ENCODE assay signal across 9 cellular contexts in the genomic region with DNA sequence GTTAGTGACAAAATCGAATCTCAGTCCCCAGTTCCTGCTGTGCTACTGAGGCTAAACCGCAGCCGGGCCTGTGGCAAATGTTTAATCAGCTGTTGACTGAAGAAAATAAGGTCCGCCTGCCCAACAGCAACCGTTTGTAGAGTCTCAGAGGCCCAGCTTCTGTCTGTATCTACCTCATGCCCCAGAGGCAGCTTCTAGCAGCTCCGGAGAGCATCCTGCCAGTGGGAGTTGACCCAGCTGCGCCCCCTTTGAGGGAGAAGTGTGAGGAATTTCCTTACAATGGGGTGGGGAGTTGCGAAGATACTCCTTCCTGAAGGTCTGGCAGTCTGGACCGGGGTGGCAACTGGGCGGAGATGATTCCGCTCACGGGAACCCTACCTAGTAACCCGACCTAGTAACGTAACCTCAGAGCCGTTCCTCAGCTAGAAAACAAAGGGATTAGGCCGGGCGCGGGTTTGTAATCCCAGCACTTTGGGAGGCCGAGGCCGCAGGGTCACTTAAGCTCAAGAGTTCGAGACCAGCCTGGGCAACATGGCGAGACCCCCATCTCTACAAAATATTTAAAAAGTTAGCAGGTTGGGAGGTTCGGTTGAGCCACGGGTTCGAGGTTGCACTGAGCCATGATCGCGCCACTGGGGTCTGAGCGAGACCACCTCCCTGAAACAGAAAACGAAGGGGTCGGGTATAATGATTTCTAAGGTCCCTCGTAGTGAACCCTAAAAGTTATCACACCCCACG. TPM values are rescaled to one million over a fixed set of nuclear protein-coding genes. Genes with fewer than 3 reads are reported as not detected.
DNase-seq lines count a peak whose midpoint lies in the region; ATAC-seq, FAIRE-seq and TF ChIP-seq lines count a peak whose summit lies in the region.
"Had no signal": no experiment of that assay in that cellular context is flagged by ENCODE, and none has a peak within 500 bp of the region (broad histone marks: within the 10 kb centered on the region; RNA-seq: fewer than 3 reads in every experiment).

No MANE protein-coding gene starts in this region.

- H3K27me3 ChIP-seq in thymus (ENCODE audit: control insufficient read depth, insufficient read depth): no peaks in the 10 kb centered on the region

- no peak for ATAC-seq in activated B cell treated with CpG ODN at 0.5 μM for 24 hours (ENCODE audit: low read depth)
- no peak for ATAC-seq in HG03520 (IDR thresholded peaks at IDR 0.05; ENCODE audit: unreplicated experiment)

- H3K4me1 Mint-ChIP-seq in activated B cell treated with CpG ODN at 0.5 μM for 24 hours: peaks cover 84% of the 10 kb centered on the region
- H3K4me1 Mint-ChIP-seq in endothelial cell (ENCODE audit: unreplicated experiment): peaks cover 63% of the 10 kb centered on the region

- peak overlapping the region; percentile 88 for H3K27ac Mint-ChIP-seq in activated B cell treated with CpG ODN at 0.5 μM for 24 hours
- H3K27ac Mint-ChIP-seq in endothelial cell (ENCODE audit: unreplicated experiment): peak overlapping the region; percentile 96

- H3K36me3 Mint-ChIP-seq in activated B cell treated with CpG ODN at 0.5 μM for 24 hours (ENCODE audit: low read depth): peaks cover 18% of the 10 kb centered on the region
- peaks cover 29% of the 10 kb centered on the region for H3K36me3 Mint-ChIP-seq in endothelial cell (ENCODE audit: low read depth, unreplicated experiment)

- H3K4me3 Mint-ChIP-seq in activated B cell treated with CpG ODN at 0.5 μM for 24 hours (peak overlapping the region; percentile 81), endothelial cell (ENCODE audit: unreplicated experiment) (peak overlapping the region; percentile 77)

- no peaks in the 10 kb centered on the region for H3K9me3 Mint-ChIP-seq in activated B cell treated with CpG ODN at 0.5 μM for 24 hours
- H3K9me3 Mint-ChIP-seq in endothelial cell (ENCODE audit: unreplicated experiment): no peaks in the 10 kb centered on the region

- H3K27ac ChIP-seq in mesodermal cell (ENCODE audit: low read depth, low read length, severe bottlenecking) (peak overlapping the region; percentile 97), thymus (ENCODE audit: low read depth) (peak overlapping the region; percentile 92)

- no peak for FAIRE-seq in H54 (lab: Jason Lieb, UNC)
- FAIRE-seq: endometrium had no signal

- H3K4me1 ChIP-seq in mesodermal cell (ENCODE audit: control insufficient read depth, insufficient read depth, low read length, poor library complexity, severe bottlenecking): peaks cover 62% of the 10 kb centered on the region
- peaks cover 53% of the 10 kb centered on the region for H3K4me1 ChIP-seq in thymus (ENCODE audit: control insufficient read depth, insufficient read depth, low read length)

- no peak for TF ChIP-seq CTCF in activated B cell treated with CpG ODN at 0.5 μM for 24 hours (IDR thresholded peaks at IDR 0.05)
- TF ChIP-seq CTCF in endothelial cell (IDR thresholded peaks at IDR 0.05; ENCODE audit: unreplicated experiment): no peak

- H3K36me3 ChIP-seq in mesodermal cell (ENCODE audit: control insufficient read depth, insufficient read depth, low read length) (peaks cover 26% of the 10 kb centered on the region), thymus (ENCODE audit: control insufficient read depth, insufficient read depth) (no peaks in the 10 kb centered on the region)

- H3K4me3 ChIP-seq in mesodermal cell (ENCODE audit: extremely low read depth, insufficient read depth, low read length, poor library complexity, severe bottlenecking): peak overlapping the region; percentile 73
- peak overlapping the region; percentile 88 for H3K4me3 ChIP-seq in thymus (ENCODE audit: low read length)

- no peaks in the 10 kb centered on the region for H3K9me3 ChIP-seq in mesodermal cell (ENCODE audit: control insufficient read depth, low read length)
- H3K9me3 ChIP-seq in thymus (ENCODE audit: control insufficient read depth): no peaks in the 10 kb centered on the region

- TF ChIP-seq POLR2A in H54 (IDR thresholded peaks at IDR 0.05; ENCODE audit: low read depth, low read length): peak; percentile 16; the same call in 1 of the 2 replicates

- no peaks in the 10 kb centered on the region for H3K27me3 Mint-ChIP-seq in activated B cell treated with CpG ODN at 0.5 μM for 24 hours
- peaks cover 24% of the 10 kb centered on the region for H3K27me3 Mint-ChIP-seq in endothelial cell (ENCODE audit: unreplicated experiment)

- CTCF ChIA-PET in activated B cell treated with CpG ODN at 0.5 μM for 24 hours (lab: Charles Lee): interaction anchor here (0.8 to 2.1 kb wide), 8 partner anchors 9 to 31 kb away, joined by 3 to 9 read pairs (median 4); a partner anchor contains a TSS

- WGBS in mesodermal cell (ENCODE audit: insufficient coverage in 2 of 2), 2 experiments: 3 to 5% methylated on average over 24 to 27 of the region's 32 CpGs
- WGBS in thymus: 5% methylated on average over 32 of the region's 32 CpGs

- intact Hi-C loops in activated B cell treated with CpG ODN at 0.5 μM for 24 hours (cut with micrococcal nuclease): loop anchor here (2.0 to 5.0 kb wide), 4 partner anchors 13 to 705 kb away; a partner anchor contains a TSS

- DNase-seq in DMS 273 treated with DMSO at 0.1 percent for 48 hours (lab: John Stamatoyannopoulos, UW) (peak; percentile 90), H54 (ENCODE audit: insufficient read length, low spot score) (peak; percentile 85), NCI-H2196 treated with DMSO at 0.1 percent for 48 hours (lab: John Stamatoyannopoulos, UW; ENCODE audit: unreplicated experiment) (peak; percentile 85), activated B cell treated with CpG ODN at 0.5 μM for 24 hours (no peak), endothelial cell (ENCODE audit: low spot score) (peak; percentile 77)

- POLR2A ChIA-PET in activated B cell treated with CpG ODN at 0.5 μM for 24 hours (lab: Charles Lee): interaction anchor here (0.6 to 4.8 kb wide), 11 partner anchors 11 to 1464 kb away, joined by 3 to 261 read pairs (median 6); a partner anchor contains a TSS

RNA-seq across cellular contexts. Expression of a gene that starts 0.8 kb away (rescaled TPM):
- total RNA-seq in activated B cell treated with CpG ODN at 0.5 μM for 24 hours: 8.0 and 8.8 TPM in 2 replicates
- total RNA-seq in endothelial cell (ENCODE audit: unreplicated experiment): 12.1 TPM
- polyA plus RNA-seq in mesodermal cell (2013, experiment 1 of 2): 15.7 TPM
- 12.0 TPM for polyA plus RNA-seq in mesodermal cell (2013, experiment 2 of 2)
- polyA plus RNA-seq in thymus: 6.6 TPM

RNA-seq across cellular contexts. Expression of a gene that starts 9.7 kb away (rescaled TPM):
- 106 and 116 TPM in 2 replicates for total RNA-seq in activated B cell treated with CpG ODN at 0.5 μM for 24 hours
- 138 TPM for total RNA-seq in endothelial cell (ENCODE audit: unreplicated experiment)
- polyA plus RNA-seq in mesodermal cell (2013, experiment 1 of 2): 124 TPM
- polyA plus RNA-seq in mesodermal cell (2013, experiment 2 of 2): 102 TPM
- 97.0 TPM for polyA plus RNA-seq in thymus

RNA-seq across cellular contexts. Expression of a gene that starts 36.9 kb away (rescaled TPM):
- total RNA-seq in activated B cell treated with CpG ODN at 0.5 μM for 24 hours: not detected in 2 replicates
- total RNA-seq in endothelial cell (ENCODE audit: unreplicated experiment): 4.9 TPM
- 31.3 TPM for polyA plus RNA-seq in mesodermal cell (2013, experiment 1 of 2)
- polyA plus RNA-seq in mesodermal cell (2013, experiment 2 of 2): 25.7 TPM
- 21.9 TPM for polyA plus RNA-seq in thymus

RNA-seq across cellular contexts. Expression of a gene that starts 54.9 kb away (rescaled TPM):
- 10.1 and 14.3 TPM in 2 replicates for total RNA-seq in activated B cell treated with CpG ODN at 0.5 μM for 24 hours
- total RNA-seq in endothelial cell (ENCODE audit: unreplicated experiment): 0.87 TPM
- 0.63 TPM for polyA plus RNA-seq in mesodermal cell (2013, experiment 1 of 2)
- 0.46 TPM for polyA plus RNA-seq in mesodermal cell (2013, experiment 2 of 2)
- 2.9 TPM for polyA plus RNA-seq in thymus

RNA-seq across cellular contexts. Expression of a gene that starts 55.1 kb away (rescaled TPM):
- total RNA-seq in activated B cell treated with CpG ODN at 0.5 μM for 24 hours (10.7 and 11.0 TPM in 2 replicates), endothelial cell (ENCODE audit: unreplicated experiment) (5.1 TPM)
- 23.1 TPM for polyA plus RNA-seq in mesodermal cell (2013, experiment 1 of 2)
- 22.7 TPM for polyA plus RNA-seq in mesodermal cell (2013, experiment 2 of 2)
- polyA plus RNA-seq in thymus: 11.3 TPM
